In the genomic region with DNA sequence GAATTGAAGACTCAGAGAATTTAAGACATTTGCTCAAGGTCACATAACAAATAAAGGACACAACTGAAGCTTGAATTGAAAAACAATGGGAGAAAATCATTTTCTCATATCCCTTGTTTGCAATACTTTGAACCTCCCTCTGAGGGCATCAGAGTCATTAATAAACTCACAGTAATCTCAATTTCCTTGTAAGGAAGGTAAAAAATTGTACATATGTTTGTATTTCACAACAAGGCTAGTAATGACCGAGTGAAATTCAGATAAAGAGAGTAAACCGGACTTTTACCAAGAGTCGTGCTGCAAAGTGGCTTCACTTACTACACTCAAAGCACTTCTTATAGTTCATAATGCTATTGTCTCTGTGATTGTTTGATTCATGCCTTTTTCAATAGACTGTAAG, we compare ENCODE assay signal across 11 cellular contexts.
DNase-seq lines count a peak whose midpoint lies in the region; ATAC-seq, FAIRE-seq and TF ChIP-seq lines count a peak whose summit lies in the region.
"Had no signal": no experiment of that assay in that cellular context is flagged by ENCODE, and none has a peak within 500 bp of the region (broad histone marks: within the 10 kb centered on the region; RNA-seq: fewer than 3 reads in every experiment).

No MANE protein-coding gene starts in this region.

- intact Hi-C loops in body of pancreas (cut with DNase I) = no loop called here

- WGBS in A549 (ENCODE audit: missing lambda C conversion rate) = 25% methylated on average over 3 of the region's 3 CpGs
- WGBS in body of pancreas, 2 donors = 5 to 18% methylated on average over 3 of the region's 3 CpGs

- no peaks in the 10 kb centered on the region for H3K36me3 ChIP-seq in body of pancreas (replicated peaks in 1 of 2; ENCODE audit: insufficient read depth in 1 of 2, low read depth in 2 of 2)
- H3K36me3 ChIP-seq: BLaER1 treated with 17β-estradiol and CSF1 and Interleukin-3, amounts not matched to agents 10 nM and 100 nM had no signal

- no peak for ATAC-seq in A549
- ATAC-seq in HG03520 (IDR thresholded peaks at IDR 0.05; ENCODE audit: unreplicated experiment) = no peak
- no peak for ATAC-seq in body of pancreas
- ATAC-seq: left ventricle myocardium superior had no signal

- TF ChIP-seq CTCF in A549 (IDR thresholded peaks at IDR 0.05) (peak; percentile 25; the same call in 2 of the 3 replicates), cardiac fibroblast (IDR thresholded peaks at IDR 0.05; ENCODE audit: low read depth, low read length) (peak; percentile 39), body of pancreas (IDR thresholded peaks at IDR 0.05) (peak in 2 of 7 experiments; percentile 19 to 21)

- H3K4me1 ChIP-seq in A549 (peaks cover 4% of the 10 kb centered on the region; the same call in 1 of the 3 replicates), body of pancreas (no peaks in the 10 kb centered on the region)
- H3K4me1 ChIP-seq: BLaER1 treated with 17β-estradiol and CSF1 and Interleukin-3, amounts not matched to agents 10 nM and 100 nM had no signal

- no peak for TF ChIP-seq EP300 in A549 (IDR thresholded peaks at IDR 0.05)

- TF ChIP-seq RAD21 in A549 (conservative IDR thresholded peaks at IDR 0.05 in 1 of 2, IDR thresholded peaks at IDR 0.05 in 1 of 2) = peak; percentile 37 to 55; a peak in 4 of 5 replicates

- H3K4me3 ChIP-seq in A549 (no peak overlapping the region), cardiac fibroblast (replicated peaks in 1 of 2; ENCODE audit: low read depth in 2 of 2, low read length in 2 of 2) (no peak overlapping the region), body of pancreas (no peak overlapping the region)
- H3K4me3 ChIP-seq: BLaER1 treated with 17β-estradiol and CSF1 and Interleukin-3, amounts not matched to agents 10 nM and 100 nM had no signal

- H3K27ac ChIP-seq in A549 (0 out of 6 replicates have a peak overlapping the region, but pooled peaks of 1 of the 2 experiments have one; percentile 35), body of pancreas (no peak overlapping the region), substantia nigra (ENCODE audit: low read depth, low read length, poor library complexity, severe bottlenecking) (no peak overlapping the region)
- H3K27ac ChIP-seq: BLaER1 treated with 17β-estradiol and CSF1 and Interleukin-3, amounts not matched to agents 10 nM and 100 nM had no signal

- peak overlapping the region; percentile 25; the same call in 2 of the 3 replicates for H3K4me2 ChIP-seq in A549
- H3K4me2 ChIP-seq: BLaER1 treated with 17β-estradiol and CSF1 and Interleukin-3, amounts not matched to agents 10 nM and 100 nM had no signal

- TF ChIP-seq POLR2A in A549 (IDR thresholded peaks at IDR 0.05; ENCODE audit: low read length) (no peak), body of pancreas (IDR thresholded peaks at IDR 0.05) (no peak)

- POLR2A ChIA-PET in A549 (lab: Yijun Ruan, JAX) = no interaction called here

- CTCF ChIA-PET in A549 (lab: Yijun Ruan, JAX) = interaction anchor here (0.8 kb wide), 1 partner anchor 9 kb away, joined by 3 read pairs; no protein-coding TSS in a partner anchor

- no peaks in the 10 kb centered on the region for H3K27me3 ChIP-seq in body of pancreas
- H3K27me3 ChIP-seq: BLaER1 treated with 17β-estradiol and CSF1 and Interleukin-3, amounts not matched to agents 10 nM and 100 nM had no signal

- peak; percentile 54 for FAIRE-seq in A549 (lab: Jason Lieb, UNC)

- DNase-seq in A549 (ENCODE audit: low read depth in 1 of 2, low spot score in 1 of 2) = peak in 1 of 2 experiments; percentile 16
- DNase-seq in HT-29 (ENCODE audit: low spot score) = peak; percentile 41
- DNase-seq in cardiac fibroblast (ENCODE audit: low read depth in 2 of 2) = peak; percentile 79 to 81
- DNase-seq in left kidney (ENCODE audit: low read depth, low spot score) = peak; percentile 26
- DNase-seq in activated CD4-positive, alpha-beta T cell treated with anti-CD3 and anti-CD28 coated beads for 1 hour = no peak
- DNase-seq in body of pancreas = no peak
- DNase-seq in substantia nigra (lab: John Stamatoyannopoulos, UW) = no peak
- DNase-seq: left ventricle myocardium superior; NK-92 treated with Interleukin-12 subunit alpha and Interleukin-12 subunit beta, amount 100 ng/mL, for 24 hours had no signal

- H3K9me3 ChIP-seq in A549 (no peaks in the 10 kb centered on the region), body of pancreas (no peaks in the 10 kb centered on the region)
- H3K9me3 ChIP-seq: BLaER1 treated with 17β-estradiol and CSF1 and Interleukin-3, amounts not matched to agents 10 nM and 100 nM had no signal

TF ChIP-seq in A549, 52 proteins besides CTCF, POLR2A, EP300 and RAD21:
- TF ChIP-seq SMC3 (IDR thresholded peaks at IDR 0.05) (peak; percentile 49; the same call in 2 of the 3 replicates), RARB (CRISPR knock-in tag; IDR thresholded peaks at IDR 0.05) (no peak)

Comparison
In these comparisons a context has a peak if more than half of its experiments do, and no peak if none do; other contexts are left out.
1. DNase-seq: peak in HT-29 (single experiment), cardiac fibroblast (2 of 2) and left kidney (single experiment); none in activated CD4-positive, alpha-beta T cell treated with anti-CD3 and anti-CD28 coated beads for 1 hour (single experiment), body of pancreas (0 of 4) and substantia nigra (0 of 49).